23 cellular contexts compared by ENCODE assay signal in genomic region chr5:104751969-104752368, GRCh38.
"Had no signal": no experiment of that assay in that cellular context is flagged by ENCODE, and none has a peak within 500 bp of the region (broad histone marks: within the 10 kb centered on the region; RNA-seq: fewer than 3 reads in every experiment).

No MANE protein-coding gene starts in this region.

- DNase-seq: activated CD4-positive, alpha-beta memory T cell treated with anti-CD3 and anti-CD28 coated beads for 36 hours; activated CD4-positive, alpha-beta T cell treated with anti-CD3 and anti-CD28 coated beads for 36 hours; activated CD4-positive, alpha-beta T cell treated with anti-CD3 and anti-CD28 coated beads, Interleukin-2, amount 10 ng/mL, durations not matched to agents 24 days and 14 days; activated CD4-positive, CD25-positive, alpha-beta regulatory T cell; activated CD4-positive, CD25-positive, alpha-beta regulatory T cell treated with anti-CD3 and anti-CD28 coated beads, Interleukin-2, amount 50 U/mL, for 72 hours; activated CD8-positive, alpha-beta memory T cell treated with anti-CD3 and anti-CD28 coated beads, Interleukin-2, amount 10 ng/mL, durations not matched to agents 7 days and 5 days; activated CD8-positive, alpha-beta memory T cell treated with anti-CD3 and anti-CD28 coated beads, Interleukin-2, amount 50 U/mL, for 4 hours; activated CD8-positive, alpha-beta T cell treated with anti-CD3 and anti-CD28 coated beads, Interleukin-2, amount 10 ng/mL, durations not matched to agents 7 days and 5 days; activated effector memory CD4-positive, alpha-beta T cell treated with anti-CD3 and anti-CD28 coated beads, Interleukin-2, amount 50 U/mL, for 16 hours; activated naive CD4-positive, alpha-beta T cell treated with anti-CD3 and anti-CD28 coated beads, Interleukin-2, amount 10 ng/mL, durations not matched to agents 7 days and 5 days; activated naive CD8-positive, alpha-beta T cell treated with anti-CD3 and anti-CD28 coated beads, Interleukin-2, amount 10 ng/mL, durations not matched to agents 7 days and 5 days; activated T-cell treated with anti-CD3 and anti-CD28 coated beads, Interleukin-2, amount 50 U/mL, for 1 hour; activated T-cell treated with anti-CD3 and anti-CD28 coated beads, Interleukin-2, amount 50 U/mL, for 48 hours; amniotic stem cell; anterior cingulate cortex; caudate nucleus; cortex of kidney; effector CD8-positive, alpha-beta T cell; foreskin fibroblast; head of caudate nucleus; T-helper 2 cell had no signal

- ATAC-seq: activated CD4-positive, alpha-beta T cell treated with anti-CD3 and anti-CD28 coated beads for 36 hours; activated CD8-positive, alpha-beta memory T cell treated with anti-CD3 and anti-CD28 coated beads, Interleukin-2, amount 10 ng/mL, durations not matched to agents 7 days and 5 days; activated CD8-positive, alpha-beta T cell treated with anti-CD3 and anti-CD28 coated beads, Interleukin-2, amount 10 ng/mL, durations not matched to agents 7 days and 5 days; activated naive CD4-positive, alpha-beta T cell treated with anti-CD3 and anti-CD28 coated beads, Interleukin-2, amount 50 U/mL, for 72 hours; esophagus mucosa had no signal
